Comparison of ENCODE assay signal across 21 cellular contexts in the genomic region with DNA sequence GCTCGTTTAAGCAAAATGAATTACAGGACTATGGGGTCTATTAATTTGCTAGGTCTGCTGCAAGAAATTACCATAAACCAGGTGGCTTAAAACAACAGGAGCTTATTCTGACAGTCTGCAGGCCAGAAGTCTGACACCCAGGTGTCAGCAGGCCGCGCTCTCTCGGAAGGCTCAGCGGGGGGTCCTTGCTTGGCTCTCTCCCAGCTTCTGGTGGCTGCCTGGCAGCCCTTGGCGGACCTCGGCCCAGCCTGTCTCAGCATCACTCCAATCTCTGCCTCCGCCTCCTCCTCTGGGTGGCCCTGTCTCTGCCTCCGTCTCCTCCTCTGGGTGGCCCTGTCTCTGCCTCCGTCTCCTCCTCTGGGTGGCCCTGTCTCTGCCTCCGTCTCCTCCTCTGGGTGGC.
"Had no signal": no experiment of that assay in that cellular context is flagged by ENCODE, and none has a peak within 500 bp of the region (broad histone marks: within the 10 kb centered on the region; RNA-seq: fewer than 3 reads in every experiment).

No MANE protein-coding gene starts in this region.

- H3K27me3 ChIP-seq: body of pancreas, tibial nerve had no signal

- DNase-seq: activated CD4-positive, alpha-beta T cell treated with anti-CD3 and anti-CD28 coated beads, Interleukin-2, amount 10 ng/mL, durations not matched to agents 24 days and 14 days; activated CD4-positive, CD25-positive, alpha-beta regulatory T cell; activated CD8-positive, alpha-beta T cell treated with anti-CD3 and anti-CD28 coated beads, Interleukin-2, amount 10 ng/mL, durations not matched to agents 7 days and 5 days; activated naive CD4-positive, alpha-beta T cell treated with Interleukin-2 at 50 U/mL for 16 hours; activated T-cell treated with anti-CD3 and anti-CD28 coated beads, Interleukin-2, amount 50 U/mL, for 24 hours; body of pancreas; foreskin fibroblast; hippocampal formation; islet precursor cell; left colon; stimulated activated CD4-positive, alpha-beta T cell treated with anti-CD3 and anti-CD28 coated beads, Interleukin-12 subunit alpha, Interleukin-12 subunit beta, amount 100 ng/mL, for 4 hours; stimulated activated CD4-positive, alpha-beta T cell treated with anti-CD3 and anti-CD28 coated beads, Interleukin-2, amount 100 ng/mL, for 24 hours; stimulated activated naive CD8-positive, alpha-beta T cell treated with anti-CD3 and anti-CD28 coated beads, Interleukin-15, Interleukin-2, amounts not matched to agents 100 U/mL and 50 U/mL, for 24 hours; T-helper 9 cell had no signal

- H3K36me3 Mint-ChIP-seq: mesothelial cell of epicardium; natural killer cell treated with Interleukin-12 subunit alpha and Interleukin-12 subunit beta and Interleukin-15 and Interleukin-18, amount 100 ng/mL, for 72 hours had no signal

- H3K9me3 ChIP-seq: body of pancreas, tibial nerve had no signal

- H3K36me3 ChIP-seq: tibial nerve had no signal

- H3K27me3 Mint-ChIP-seq: activated CD4-positive, alpha-beta T cell treated with anti-CD3 and anti-CD28 coated beads, Interleukin-2, amount 10 ng/mL, durations not matched to agents 24 days and 14 days; activated T-cell treated with anti-CD3 and anti-CD28 coated beads, Interleukin-2, amount 50 U/mL, for 24 hours; natural killer cell treated with Interleukin-12 subunit alpha and Interleukin-12 subunit beta and Interleukin-15 and Interleukin-18, amount 100 ng/mL, for 72 hours; progenitor cell of endocrine pancreas had no signal

- H3K9me3 Mint-ChIP-seq: mesothelial cell of epicardium had no signal

- H3K4me1 ChIP-seq: body of pancreas had no signal

- H3K27ac ChIP-seq: body of pancreas, epithelial cell of prostate, tibial nerve had no signal

- H3K27ac Mint-ChIP-seq: activated CD4-positive, alpha-beta T cell treated with anti-CD3 and anti-CD28 coated beads, Interleukin-2, amount 10 ng/mL, durations not matched to agents 24 days and 14 days; activated CD8-positive, alpha-beta T cell treated with anti-CD3 and anti-CD28 coated beads, Interleukin-2, amount 10 ng/mL, durations not matched to agents 7 days and 5 days; activated T-cell treated with anti-CD3 and anti-CD28 coated beads, Interleukin-2, amount 50 U/mL, for 24 hours; activated T-helper 2 cell treated with anti-CD3 and anti-CD28 coated beads, Interferon-gamma antibody, Interleukin-2, Interleukin-4, amounts not matched to agents 10 μg/mL and 5 μg/mL and 100 μg/mL, durations not matched to agents 14 hours and 24 hours and 36 hours; mesothelial cell of epicardium; natural killer cell treated with Interleukin-12 subunit alpha and Interleukin-12 subunit beta and Interleukin-15 and Interleukin-18, amount 100 ng/mL, for 72 hours; progenitor cell of endocrine pancreas had no signal

- H3K4me1 Mint-ChIP-seq: activated CD4-positive, alpha-beta T cell treated with anti-CD3 and anti-CD28 coated beads, Interleukin-2, amount 10 ng/mL, durations not matched to agents 24 days and 14 days had no signal

- H3K4me3 Mint-ChIP-seq: activated CD4-positive, alpha-beta T cell treated with anti-CD3 and anti-CD28 coated beads, Interleukin-2, amount 10 ng/mL, durations not matched to agents 24 days and 14 days; activated CD8-positive, alpha-beta T cell treated with anti-CD3 and anti-CD28 coated beads, Interleukin-2, amount 10 ng/mL, durations not matched to agents 7 days and 5 days; activated T-cell treated with anti-CD3 and anti-CD28 coated beads, Interleukin-2, amount 50 U/mL, for 24 hours; mesothelial cell of epicardium; natural killer cell treated with Interleukin-12 subunit alpha and Interleukin-12 subunit beta and Interleukin-15 and Interleukin-18, amount 100 ng/mL, for 72 hours had no signal

- H3K4me3 ChIP-seq: body of pancreas, lung, tibial nerve had no signal
